Comparison of ENCODE assay signal across 8 cellular contexts in genomic region chr7:140342732-140343514, GRCh38. TPM values are rescaled to one million over a fixed set of nuclear protein-coding genes. Genes with fewer than 3 reads are reported as not detected.
DNase-seq lines count a peak whose midpoint lies in the region; ATAC-seq and TF ChIP-seq lines count a peak whose summit lies in the region.

No MANE protein-coding gene starts in this region.

- peak; percentile 48 for TF ChIP-seq CTCF in BJ (IDR thresholded peaks at IDR 0.05; ENCODE audit: insufficient read depth, low read depth, low read length)
- no peak for TF ChIP-seq CTCF in mesothelial cell of epicardium (IDR thresholded peaks at IDR 0.05; ENCODE audit: unreplicated experiment)

- ATAC-seq in HG03135 (IDR thresholded peaks at IDR 0.05; ENCODE audit: unreplicated experiment), result no peak

- H3K9me3 ChIP-seq in HAP-1, result no peaks in the 10 kb centered on the region

- peaks cover 52% of the 10 kb centered on the region for H3K36me3 Mint-ChIP-seq in mesothelial cell of epicardium

- CTCF ChIA-PET in BJ (lab: Yijun Ruan, JAX), result interaction anchor here (0.9 to 1.0 kb wide), 3 partner anchors 9 to 16 kb away, joined by 3 read pairs; no protein-coding TSS in a partner anchor

- in situ Hi-C loops in HAP-1 (cut with MboI; ENCODE audit: low sequenced_read_pairs), result no loop called here

- H3K9me3 Mint-ChIP-seq in mesothelial cell of epicardium, result peaks cover 5% of the 10 kb centered on the region

- peaks cover 3% of the 10 kb centered on the region for H3K4me1 ChIP-seq in HAP-1

- H3K4me1 Mint-ChIP-seq in mesothelial cell of epicardium, result no peaks in the 10 kb centered on the region

- H3K36me3 ChIP-seq in BJ (ENCODE audit: control insufficient read depth, insufficient read depth, low read length), result peaks cover 4% of the 10 kb centered on the region
- H3K36me3 ChIP-seq in HAP-1 (replicated peaks), result peaks cover 11% of the 10 kb centered on the region

- no peak for DNase-seq in BJ (ENCODE audit: low read depth)
- DNase-seq in HAP-1 (ENCODE audit: low spot score in 2 of 2), result peak; percentile 37 to 55
- DNase-seq in SIG-M5 treated with dmso at 0.1 percent for 504 hours (lab: John Stamatoyannopoulos, UW; ENCODE audit: unreplicated experiment), result peak; percentile 78
- DNase-seq in fibroblast of peridontal ligament (ENCODE audit: extremely low read depth), result peak; percentile 12
- peak; percentile 86 for DNase-seq in pons (ENCODE audit: low spot score)
- DNase-seq in mesothelial cell of epicardium (ENCODE audit: low spot score in 2 of 2, unreplicated experiment in 2 of 2), result no peak
- DNase-seq in KG1 (lab: John Stamatoyannopoulos, UW), result no peak

- H3K4me3 ChIP-seq in BJ (ENCODE audit: low read depth, low read length) (no peak overlapping the region), HAP-1 (no peak overlapping the region)

- no peaks in the 10 kb centered on the region for H3K27me3 Mint-ChIP-seq in mesothelial cell of epicardium (ENCODE audit: low read depth)

- no peak overlapping the region for H3K4me3 Mint-ChIP-seq in mesothelial cell of epicardium

- H3K27me3 ChIP-seq in BJ (ENCODE audit: control insufficient read depth, insufficient read depth, low read length) (no peaks in the 10 kb centered on the region), HAP-1 (ENCODE audit: low read depth) (no peaks in the 10 kb centered on the region)

- POLR2A ChIA-PET in BJ (lab: Charles Lee), result interaction anchor here (0.7 kb wide), 1 partner anchor 9 kb away, joined by 3 read pairs; no protein-coding TSS in a partner anchor

- no peak overlapping the region for H3K27ac Mint-ChIP-seq in mesothelial cell of epicardium

RNA-seq across cellular contexts. Expression of gene SLC37A3, which starts 55.4 kb away (rescaled TPM):
- 35.2 and 40.2 TPM in 2 replicates for polyA plus RNA-seq in BJ (2011; rRNA removed)
- polyA minus RNA-seq in BJ (2011; rRNA and poly(A)+ RNA removed), result 36.4 and 42.8 TPM in 2 replicates
- total RNA-seq in mesothelial cell of epicardium, result 109 to 128 TPM (median 116 TPM) in 3 replicates

Comparison
In these comparisons a context has a peak if more than half of its experiments do, and no peak if none do; other contexts are left out.
1. DNase-seq: peak in HAP-1 (2 of 2), SIG-M5 treated with dmso at 0.1 percent for 504 hours (single experiment), fibroblast of peridontal ligament (single experiment) and pons (single experiment); none in BJ (single experiment), mesothelial cell of epicardium (0 of 2) and KG1 (single experiment).